ENCODE assay signal across 23 cellular contexts in the genomic region with DNA sequence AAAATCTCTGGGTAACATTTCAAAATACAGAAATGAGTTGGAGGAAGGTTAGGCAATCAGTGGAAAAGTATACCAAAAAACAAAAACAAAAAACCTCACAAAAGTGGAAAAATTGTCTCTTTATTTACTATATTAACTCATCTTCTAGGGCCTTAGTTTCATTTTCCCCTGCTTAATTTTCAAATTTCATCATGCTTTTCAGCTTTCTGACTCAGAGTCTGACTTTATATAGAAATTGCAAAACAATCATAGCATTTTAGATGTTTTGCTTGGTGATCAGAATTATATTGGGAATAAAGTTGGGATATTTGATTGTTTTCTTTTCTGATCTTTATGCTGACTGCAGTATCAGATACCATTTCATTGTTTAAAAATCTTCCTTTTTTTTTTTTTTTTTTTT.
DNase-seq lines count a peak whose midpoint lies in the region; FAIRE-seq and TF ChIP-seq lines count a peak whose summit lies in the region.
"Had no signal": no experiment of that assay in that cellular context is flagged by ENCODE, and none has a peak within 500 bp of the region (broad histone marks: within the 10 kb centered on the region; RNA-seq: fewer than 3 reads in every experiment).

No MANE protein-coding gene starts in this region.

- DNase-seq in EL: peak; percentile 6
- DNase-seq in MV-4-11 (lab: John Stamatoyannopoulos, UW): peak; percentile 26
- peak in 1 of 2 donors; percentile 57 for DNase-seq in fibroblast of lung (ENCODE audit: low read depth in 2 of 2)
- DNase-seq in UCSD-AML1 (lab: John Stamatoyannopoulos, UW; ENCODE audit: unreplicated experiment): no peak
- DNase-seq in frontal cortex (ENCODE audit: low spot score in 2 of 2): no peak
- no peak for DNase-seq in DMS114 treated with DMSO at 0.1 percent for 48 hours (lab: John Stamatoyannopoulos, UW; ENCODE audit: unreplicated experiment)
- DNase-seq: activated CD4-positive, alpha-beta T cell treated with anti-CD3 and anti-CD28 coated beads for 1 hour; activated naive CD4-positive, alpha-beta T cell; activated T-cell treated with anti-CD3 and anti-CD28 coated beads, Interleukin-2, amount 50 U/mL, for 4 hours; amygdala; BE2C; caudate nucleus; dorsolateral prefrontal cortex; lower lobe of right lung; NCI-H1048; NCI-H187; NCI-H526 treated with DMSO at 0.1 percent for 48 hours; spleen; stimulated activated CD4-positive, alpha-beta T cell treated with anti-CD3 and anti-CD28 coated beads, Interleukin-4, amount 100 ng/mL, for 24 hours; stimulated activated naive CD8-positive, alpha-beta T cell treated with anti-CD3 and anti-CD28 coated beads, Interleukin-15, Interleukin-2, amounts not matched to agents 100 U/mL and 50 U/mL, for 24 hours; tibial artery had no signal

- H2AFZ ChIP-seq in fibroblast of lung (ENCODE audit: low read length): peak overlapping the region; percentile 69

- no peaks in the 10 kb centered on the region for H3K27me3 ChIP-seq in fibroblast of lung (ENCODE audit: control insufficient read depth, insufficient read depth, low read length)
- H3K27me3 ChIP-seq in skeletal muscle satellite cell (ENCODE audit: control insufficient read depth, insufficient read depth, low read length): no peaks in the 10 kb centered on the region
- H3K27me3 ChIP-seq: BE2C, dorsolateral prefrontal cortex, neutrophil, spleen, tibial artery had no signal

- no peak for FAIRE-seq in frontal cortex (lab: Jason Lieb, UNC)

- H3K4me1 ChIP-seq in fibroblast of lung (ENCODE audit: control insufficient read depth, extremely low read depth, insufficient read depth, low read length) (no peaks in the 10 kb centered on the region), skeletal muscle satellite cell (ENCODE audit: control insufficient read depth, insufficient read depth, low read length) (peaks cover 5% of the 10 kb centered on the region)
- H3K4me1 ChIP-seq: BE2C, lower lobe of right lung, spleen, tibial artery had no signal

- H3K9me3 ChIP-seq in fibroblast of lung (ENCODE audit: control insufficient read depth, insufficient read depth, low read depth, low read length): no peaks in the 10 kb centered on the region
- H3K9me3 ChIP-seq in skeletal muscle satellite cell (replicated peaks; ENCODE audit: low read length): no peaks in the 10 kb centered on the region
- H3K9me3 ChIP-seq: BE2C, lower lobe of right lung, neutrophil, tibial artery had no signal

- H3K36me3 ChIP-seq in fibroblast of lung (ENCODE audit: control insufficient read depth, insufficient read depth, low read length) (no peaks in the 10 kb centered on the region), skeletal muscle satellite cell (ENCODE audit: insufficient read depth, low read length) (no peaks in the 10 kb centered on the region)
- H3K36me3 ChIP-seq: BE2C, lower lobe of right lung, neutrophil, spleen, tibial artery had no signal

- no peaks in the 10 kb centered on the region for H4K20me1 ChIP-seq in fibroblast of lung (ENCODE audit: control insufficient read depth, extremely low read depth, insufficient read depth, low read length)

- H3K4me2 ChIP-seq in fibroblast of lung (ENCODE audit: extremely low read depth, insufficient read depth, low read length) (no peak overlapping the region), skeletal muscle satellite cell (ENCODE audit: low read length) (no peak overlapping the region)

- H3K4me3 ChIP-seq in fibroblast of lung (replicated peaks in 1 of 4; ENCODE audit: control extremely low read depth in 1 of 4, insufficient read depth in 1 of 4, low read depth in 3 of 4, low read length in 4 of 4): no peak overlapping the region
- H3K4me3 ChIP-seq in skeletal muscle satellite cell (ENCODE audit: low read length): no peak overlapping the region
- H3K4me3 ChIP-seq: dorsolateral prefrontal cortex, lower lobe of right lung, spleen, tibial artery had no signal

- H3K9ac ChIP-seq in fibroblast of lung (ENCODE audit: insufficient read depth, low read length) (no peak overlapping the region), skeletal muscle satellite cell (ENCODE audit: low read depth, low read length) (peak overlapping the region; percentile 33)

- H3K79me2 ChIP-seq in fibroblast of lung (ENCODE audit: control insufficient read depth, insufficient read depth, low read length): no peaks in the 10 kb centered on the region

- H3K27ac ChIP-seq in fibroblast of lung (ENCODE audit: insufficient read depth, low read length): no peak overlapping the region
- H3K27ac ChIP-seq: dorsolateral prefrontal cortex, lower lobe of right lung, neutrophil, spleen, tibial artery had no signal

- no peak for TF ChIP-seq CTCF in fibroblast of lung (conservative IDR thresholded peaks at IDR 0.05 in 1 of 2, IDR thresholded peaks at IDR 0.05 in 1 of 2; ENCODE audit: low read depth in 1 of 2, low read length in 2 of 2)

Comparison
In these comparisons a context has a peak if more than half of its experiments do, and no peak if none do; other contexts are left out.
1. DNase-seq: peak in EL (single experiment) and MV-4-11 (single experiment); none in UCSD-AML1 (single experiment), frontal cortex (0 of 2) and DMS114 treated with DMSO at 0.1 percent for 48 hours (single experiment).